18 cellular contexts compared by ENCODE assay signal in genomic region chr17:38344127-38344745, GRCh38. TPM values are rescaled to one million over a fixed set of nuclear protein-coding genes. Genes with fewer than 3 reads are reported as not detected.
DNase-seq lines count a peak whose midpoint lies in the region; ATAC-seq, FAIRE-seq and TF ChIP-seq lines count a peak whose summit lies in the region.
"Had no signal": no experiment of that assay in that cellular context is flagged by ENCODE, and none has a peak within 500 bp of the region (broad histone marks: within the 10 kb centered on the region; RNA-seq: fewer than 3 reads in every experiment).

No MANE protein-coding gene starts in this region.

- H3K79me2 ChIP-seq in GM12878 (ENCODE audit: control insufficient read depth, insufficient read depth, low read length) (no peaks in the 10 kb centered on the region), trophoblast cell (ENCODE audit: control insufficient read depth, insufficient read depth, low read length, poor library complexity) (no peaks in the 10 kb centered on the region)

- no peak overlapping the region for H2BK5ac ChIP-seq in trophoblast cell (ENCODE audit: low read depth, low read length, poor library complexity)

- H3K4me2 ChIP-seq in GM12878 (ENCODE audit: control insufficient read depth, insufficient read depth) (no peak overlapping the region), trophoblast cell (ENCODE audit: low read length) (no peak overlapping the region)

- no peak overlapping the region for H3K9ac ChIP-seq in GM12878 (ENCODE audit: control insufficient read depth, insufficient read depth, low read length)
- no peak overlapping the region for H3K9ac ChIP-seq in trophoblast cell (ENCODE audit: low read length)

- RAD21 ChIA-PET in GM12878 (lab: Charles Lee; ENCODE audit: unreplicated experiment) = no interaction called here

- H3K27me3 ChIP-seq in GM12878 (replicated peaks in 1 of 2; ENCODE audit: control insufficient read depth in 2 of 2, insufficient read depth in 2 of 2, low read length in 1 of 2) (no peaks in the 10 kb centered on the region; a peak in 1 of 4 replicates), trophoblast cell (ENCODE audit: insufficient read depth, low read length) (no peaks in the 10 kb centered on the region)
- H3K27me3 ChIP-seq: BE2C had no signal

- no peak overlapping the region for H3K18ac ChIP-seq in trophoblast cell (ENCODE audit: low read length)

- H4K8ac ChIP-seq in trophoblast cell (ENCODE audit: low read depth, low read length) = no peak overlapping the region

- in situ Hi-C loops in GM12878 (cut with MboI) = loop anchor here (10.0 kb wide), 1 partner anchor 131 kb away; no protein-coding TSS in a partner anchor

- POLR2A ChIA-PET in GM12878 (lab: Charles Lee) = interaction anchor here (1.1 kb wide), 1 partner anchor 10 kb away, joined by 3 read pairs; no protein-coding TSS in a partner anchor

- DNase-seq in NCI-H1417 (lab: John Stamatoyannopoulos, UW) (peak in 2 of 3 experiments; percentile 50 to 83), NCI-H1417 treated with DMSO at 0.1 percent for 48 hours (lab: John Stamatoyannopoulos, UW) (no peak), NCI-H1694 (lab: John Stamatoyannopoulos, UW) (peak; percentile 80), GM12878 (ENCODE audit: low read depth, low spot score) (no peak), trophoblast cell (no peak), COR-L47 (lab: John Stamatoyannopoulos, UW) (no peak)
- DNase-seq: BE2C; CD8-positive, alpha-beta T cell; GDM1; H7; MV-4-11; NCI-H146; NCI-H2107; NCI-H82 had no signal

- TF ChIP-seq POLR2A in GM12878 (IDR thresholded peaks at IDR 0.05; ENCODE audit: low read depth, low read length) = no peak

- H4K20me1 ChIP-seq in GM12878 (ENCODE audit: control insufficient read depth, insufficient read depth) = no peaks in the 10 kb centered on the region

- H3K9me3 ChIP-seq in GM12878 (replicated peaks; ENCODE audit: control insufficient read depth, insufficient read depth, low read length) = no peaks in the 10 kb centered on the region
- H3K9me3 ChIP-seq in trophoblast cell (ENCODE audit: insufficient read depth, low read depth, low read length) = no peaks in the 10 kb centered on the region
- H3K9me3 ChIP-seq: BE2C had no signal

- WGBS in GM12878 (ENCODE audit: insufficient coverage, insufficient replicate concordance, low lambda C conversion rate, missing lambda C conversion rate) = 45% methylated on average over 6 of the region's 6 CpGs
- no CpG with 5 or more reads among the region's 6 CpGs for whole genome bisulfite sequencing in trophoblast cell (ENCODE audit: extremely low coverage, insufficient coverage, insufficient read length)

- no peak overlapping the region for H4K12ac ChIP-seq in trophoblast cell (ENCODE audit: low read depth, low read length)

- ATAC-seq in GM12878 = peak; percentile 9; the same call in 1 of the 3 replicates
- no peak for ATAC-seq in HG02970 (IDR thresholded peaks at IDR 0.05; ENCODE audit: low FRiP score, unreplicated experiment)
- no peak for ATAC-seq in GM19328 (IDR thresholded peaks at IDR 0.05; ENCODE audit: unreplicated experiment)
- ATAC-seq: CD8-positive, alpha-beta T cell had no signal

- intact Hi-C loops in GM12878 (cut with micrococcal nuclease; ENCODE audit: unreplicated experiment) = no loop called here

- FAIRE-seq in GM12878 (lab: Jason Lieb, UNC) = no peak

- TF ChIP-seq RAD21 in GM12878 (IDR thresholded peaks at IDR 0.05; ENCODE audit: insufficient read depth, low read depth, low read length) = no peak

- SMC1A ChIA-PET in GM12878 (lab: Charles Lee; ENCODE audit: uncharacterized antibody, unreplicated experiment) = interaction anchor here (1.0 kb wide), 1 partner anchor 70 kb away, joined by 3 read pairs; no protein-coding TSS in a partner anchor

- H2BK12ac ChIP-seq in trophoblast cell (ENCODE audit: low read length) = no peak overlapping the region

- H3K36me3 ChIP-seq in GM12878 (ENCODE audit: control insufficient read depth in 2 of 2, insufficient read depth in 2 of 2, low read length in 1 of 2) = no peaks in the 10 kb centered on the region
- no peaks in the 10 kb centered on the region for H3K36me3 ChIP-seq in trophoblast cell (ENCODE audit: control insufficient read depth in 1 of 2, insufficient read depth in 2 of 2, low read length in 2 of 2)
- H3K36me3 ChIP-seq: BE2C had no signal

- no peak overlapping the region for H2AK5ac ChIP-seq in trophoblast cell (ENCODE audit: low read length)

- no peak for TF ChIP-seq EP300 in GM12878 (IDR thresholded peaks at IDR 0.05; ENCODE audit: borderline replicate concordance in 1 of 2, control insufficient read depth in 1 of 2, low read depth in 2 of 2, low read length in 2 of 2)

- H3K4ac ChIP-seq in trophoblast cell (ENCODE audit: low read depth, low read length) = no peak overlapping the region

- H2BK120ac ChIP-seq in trophoblast cell (ENCODE audit: insufficient read depth, low read length, poor library complexity) = no peak overlapping the region

- no peak overlapping the region for H3K14ac ChIP-seq in trophoblast cell (ENCODE audit: low read length)

- BruUV-seq in GM12878 (replicated peaks; lab: Mats Ljungman, UMichigan) = no TSS peak

- no peak overlapping the region for H4K91ac ChIP-seq in trophoblast cell (ENCODE audit: low read depth, low read length)

- H3K23ac ChIP-seq in trophoblast cell (ENCODE audit: low read length) = no peak overlapping the region

- no peak for TF ChIP-seq CTCF in GM12878 (IDR thresholded peaks at IDR 0.05 in 2 of 3, conservative IDR thresholded peaks at IDR 0.05 in 1 of 3; ENCODE audit: control insufficient read depth in 2 of 3, extremely low read depth in 1 of 3, insufficient read depth in 1 of 3, low read depth in 3 of 3, low read length in 3 of 3)

- H2AFZ ChIP-seq in GM12878 (ENCODE audit: control insufficient read depth, low read depth, low read length) = no peak overlapping the region
- H2AFZ ChIP-seq in trophoblast cell (ENCODE audit: insufficient read depth, low read length, poor library complexity) = no peak overlapping the region

- H3K4me3 ChIP-seq in GM12878 (no peak overlapping the region), trophoblast cell (ENCODE audit: low read depth, low read length) (peak overlapping the region; percentile 18)

- no peaks in the 10 kb centered on the region for H3K79me1 ChIP-seq in trophoblast cell (ENCODE audit: low read length)

- CTCF ChIA-PET in GM12878 (lab: Yijun Ruan, JAX) = interaction anchor here (0.9 to 1.7 kb wide), 3 partner anchors 11 to 324 kb away, joined by 3 to 5 read pairs (median 5); no protein-coding TSS in a partner anchor

- H3K4me1 ChIP-seq in GM12878 (ENCODE audit: control insufficient read depth, insufficient read depth, low read length) (no peaks in the 10 kb centered on the region), trophoblast cell (ENCODE audit: control insufficient read depth in 1 of 2, insufficient read depth in 2 of 2, low read length in 2 of 2) (no peaks in the 10 kb centered on the region)

- H3K27ac ChIP-seq in GM12878 (ENCODE audit: control insufficient read depth, insufficient read depth) (no peak overlapping the region), trophoblast cell (ENCODE audit: low read depth, low read length) (no peak overlapping the region)
- H3K27ac ChIP-seq: 22Rv1 had no signal

RNA-seq across cellular contexts. Expression of gene GPR179, which starts 0.5 kb away (rescaled TPM):
- 0.23 and 0.29 TPM in 2 replicates for total RNA-seq in GM12878 (2013; cell fraction: nucleolus; rRNA removed)
- 0.05 TPM in 1 of 2 replicates, not detected in the other for total RNA-seq in GM12878 (2014; rRNA removed)
- under 0.01 and 0.05 TPM in 2 replicates for total RNA-seq in GM12878 (2014; rRNA removed; fragmentation: Illumina TruSeq; extraction: Trizol)
- 0.08 TPM in 1 of 2 replicates, not detected in the other for total RNA-seq in GM12878 (2021)
- polyA plus RNA-seq in GM12878 (2011; ENCODE audit: low read depth) = not detected
- 0.03 TPM in 2 replicates for polyA plus RNA-seq in GM12878 (2011; rRNA removed)
- 0.04 and 0.05 TPM in 2 replicates for polyA plus RNA-seq in GM12878 (2011; cell fraction: cytosol; rRNA removed)
- polyA plus RNA-seq in GM12878 (2011; cell fraction: nucleus; rRNA removed) = 0.15 and 0.22 TPM in 2 replicates
- polyA plus RNA-seq in GM12878 (2012) = 0.05 and 0.06 TPM in 2 replicates
- polyA plus RNA-seq in GM12878 (2014; fragmentation: Illumina TruSeq; extraction: Trizol) = 0.03 TPM in 1 of 2 replicates, not detected in the other
- polyA plus RNA-seq in GM12878 (2014; fragmentation: Nextera tagmentation; extraction: Ambion mirVana) = not detected
- polyA plus RNA-seq in GM12878 (2014; rRNA removed) = 0.01 and 0.04 TPM in 2 replicates
- under 1 TPM; 0.01 TPM for polyA plus RNA-seq in GM12878 (2016; fragmentation: Nextera tagmentation; extraction: Ambion mirVana)
- polyA minus RNA-seq in GM12878 (2011; rRNA and poly(A)+ RNA removed) = under 0.01 and 0.31 TPM in 2 replicates
- polyA minus RNA-seq in GM12878 (2011; cell fraction: cytosol; rRNA and poly(A)+ RNA removed) = not detected in 2 replicates
- polyA minus RNA-seq in GM12878 (2011; cell fraction: nucleus; rRNA and poly(A)+ RNA removed) = 0.10 TPM in 1 of 2 replicates, not detected in the other
- polyA plus RNA-seq in trophoblast cell (2013) = under 0.01 TPM in 2 replicates
- polyA plus RNA-seq: AG04450 had no signal

RNA-seq across cellular contexts. Expression of gene SOCS7, which starts 7.4 kb away (rescaled TPM):
- 17.9 and 18.9 TPM in 2 replicates for total RNA-seq in GM12878 (2013; cell fraction: nucleolus; rRNA removed)
- total RNA-seq in GM12878 (2014; rRNA removed) = 6.9 and 7.2 TPM in 2 replicates
- total RNA-seq in GM12878 (2014; rRNA removed; fragmentation: Illumina TruSeq; extraction: Trizol) = 8.8 and 9.5 TPM in 2 replicates
- 12.7 and 12.8 TPM in 2 replicates for total RNA-seq in GM12878 (2021)
- polyA plus RNA-seq in GM12878 (2011; ENCODE audit: low read depth) = 5.0 TPM
- 8.1 and 10.1 TPM in 2 replicates for polyA plus RNA-seq in GM12878 (2011; rRNA removed)
- 11.9 and 12.9 TPM in 2 replicates for polyA plus RNA-seq in GM12878 (2011; cell fraction: cytosol; rRNA removed)
- polyA plus RNA-seq in GM12878 (2011; cell fraction: nucleus; rRNA removed) = 10.4 and 13.0 TPM in 2 replicates
- 7.6 and 9.5 TPM in 2 replicates for polyA plus RNA-seq in GM12878 (2012)
- polyA plus RNA-seq in GM12878 (2014; fragmentation: Illumina TruSeq; extraction: Trizol) = 8.4 and 10.0 TPM in 2 replicates
- 1 to 10 TPM in 1 of 2 experiments, under 1 TPM in 1; 0.93 to 1.6 TPM for polyA plus RNA-seq in GM12878 (2014; fragmentation: Nextera tagmentation; extraction: Ambion mirVana)
- polyA plus RNA-seq in GM12878 (2014; rRNA removed) = 7.3 and 9.6 TPM in 2 replicates
- 1 to 10 TPM in 1 of 2 experiments, under 1 TPM in 1; 0.68 to 1.1 TPM for polyA plus RNA-seq in GM12878 (2016; fragmentation: Nextera tagmentation; extraction: Ambion mirVana)
- polyA minus RNA-seq in GM12878 (2011; rRNA and poly(A)+ RNA removed) = 18.4 and 27.2 TPM in 2 replicates
- 5.8 and 6.8 TPM in 2 replicates for polyA minus RNA-seq in GM12878 (2011; cell fraction: cytosol; rRNA and poly(A)+ RNA removed)
- polyA minus RNA-seq in GM12878 (2011; cell fraction: nucleus; rRNA and poly(A)+ RNA removed) = 7.0 and 11.2 TPM in 2 replicates
- polyA plus RNA-seq in trophoblast cell (2013) = 8.9 and 9.3 TPM in 2 replicates

RNA-seq across cellular contexts. Expression of gene MRPL45, which starts 47.3 kb away (rescaled TPM):
- 10.3 and 10.6 TPM in 2 replicates for total RNA-seq in GM12878 (2013; cell fraction: nucleolus; rRNA removed)
- total RNA-seq in GM12878 (2014; rRNA removed) = 47.4 and 54.9 TPM in 2 replicates
- 36.2 and 37.5 TPM in 2 replicates for total RNA-seq in GM12878 (2014; rRNA removed; fragmentation: Illumina TruSeq; extraction: Trizol)
- total RNA-seq in GM12878 (2021) = 44.5 and 45.3 TPM in 2 replicates
- 40.8 TPM for polyA plus RNA-seq in GM12878 (2011; ENCODE audit: low read depth)
- polyA plus RNA-seq in GM12878 (2011; rRNA removed) = 80.9 and 97.4 TPM in 2 replicates
- polyA plus RNA-seq in GM12878 (2011; cell fraction: cytosol; rRNA removed) = 56.5 and 69.7 TPM in 2 replicates
- polyA plus RNA-seq in GM12878 (2011; cell fraction: nucleus; rRNA removed) = 23.4 and 24.2 TPM in 2 replicates
- polyA plus RNA-seq in GM12878 (2012) = 38.6 and 47.3 TPM in 2 replicates
- polyA plus RNA-seq in GM12878 (2014; fragmentation: Illumina TruSeq; extraction: Trizol) = 82.4 and 98.5 TPM in 2 replicates
- 100 to 1,000 TPM; 107 to 128 TPM for polyA plus RNA-seq in GM12878 (2014; fragmentation: Nextera tagmentation; extraction: Ambion mirVana)
- polyA plus RNA-seq in GM12878 (2014; rRNA removed) = 60.2 and 61.1 TPM in 2 replicates
- 10 to 100 TPM; 57.8 to 58.1 TPM for polyA plus RNA-seq in GM12878 (2016; fragmentation: Nextera tagmentation; extraction: Ambion mirVana)
- 56.0 and 57.7 TPM in 2 replicates for polyA minus RNA-seq in GM12878 (2011; rRNA and poly(A)+ RNA removed)
- 11.8 and 15.4 TPM in 2 replicates for polyA minus RNA-seq in GM12878 (2011; cell fraction: cytosol; rRNA and poly(A)+ RNA removed)
- 4.6 and 5.5 TPM in 2 replicates for polyA minus RNA-seq in GM12878 (2011; cell fraction: nucleus; rRNA and poly(A)+ RNA removed)
- 51.6 and 53.7 TPM in 2 replicates for polyA plus RNA-seq in trophoblast cell (2013)

Comparison
In these comparisons a context has a peak if more than half of its experiments do, and no peak if none do; other contexts are left out.
1. DNase-seq: peak in NCI-H1417 (2 of 3) and NCI-H1694 (single experiment); none in NCI-H1417 treated with DMSO at 0.1 percent for 48 hours (single experiment), GM12878 (single experiment), trophoblast cell (0 of 2) and COR-L47 (single experiment).